ENCODE assay signal across 12 cellular contexts in the genomic region with DNA sequence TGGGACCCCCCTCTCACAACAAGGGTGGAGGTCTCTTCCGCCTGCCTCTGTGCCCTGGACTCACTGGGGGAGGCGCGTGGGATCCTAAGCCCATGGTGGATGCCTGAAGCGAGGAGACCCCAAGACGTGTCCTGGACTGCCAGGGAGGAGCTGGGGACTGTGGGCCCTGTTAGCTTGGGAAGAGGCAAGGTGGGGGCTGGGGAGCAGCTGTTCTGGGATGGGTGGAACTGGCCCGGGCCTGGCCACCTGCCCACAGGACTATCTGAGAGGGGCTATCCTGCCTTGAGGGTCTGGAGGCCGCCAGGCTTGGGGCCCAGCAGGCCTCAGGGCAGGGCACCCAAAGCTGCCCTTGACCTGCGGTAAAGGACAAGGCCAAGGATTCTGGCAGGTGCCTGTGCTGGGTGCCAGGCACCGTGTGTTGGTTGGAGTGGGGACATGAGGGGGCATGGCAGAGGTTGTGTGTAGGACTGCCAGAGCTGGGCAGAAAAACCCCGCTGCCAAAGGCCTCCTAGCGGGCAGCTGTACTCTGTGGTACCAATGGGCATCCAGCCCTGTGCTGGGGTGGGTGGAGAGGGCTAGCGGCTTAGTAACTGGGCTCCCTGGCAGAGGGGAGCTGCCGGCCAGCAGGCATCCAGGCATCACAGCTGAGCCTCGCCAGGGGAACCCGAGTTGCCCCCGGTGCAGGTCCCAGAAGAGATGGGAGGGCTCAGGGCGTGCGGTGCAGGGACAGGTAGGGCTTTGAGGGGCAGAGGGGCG. TPM values are rescaled to one million over a fixed set of nuclear protein-coding genes. Genes with fewer than 3 reads are reported as not detected.
DNase-seq lines count a peak whose midpoint lies in the region; ATAC-seq, FAIRE-seq and TF ChIP-seq lines count a peak whose summit lies in the region.
"Had no signal": no experiment of that assay in that cellular context is flagged by ENCODE, and none has a peak within 500 bp of the region (broad histone marks: within the 10 kb centered on the region; RNA-seq: fewer than 3 reads in every experiment).

No MANE protein-coding gene starts in this region.

- TF ChIP-seq POLR2A in Peyer's patch (IDR thresholded peaks at IDR 0.05): no peak
- TF ChIP-seq POLR2A in spleen (IDR thresholded peaks at IDR 0.05): no peak

- H3K27ac ChIP-seq in Peyer's patch (peak overlapping the region; percentile 51 to 85 (median 72)), duodenal mucosa (ENCODE audit: low read depth, low read length) (peak overlapping the region; percentile 20), spleen (peak overlapping the region; percentile 79 to 94 (median 92))
- H3K27ac ChIP-seq: cardiac muscle cell had no signal

- no peak for ATAC-seq in HG03457 (IDR thresholded peaks at IDR 0.05; ENCODE audit: unreplicated experiment)
- ATAC-seq in GM21528 (IDR thresholded peaks at IDR 0.05; ENCODE audit: low FRiP score, unreplicated experiment): no peak

- no peaks in the 10 kb centered on the region for H3K36me3 ChIP-seq in Peyer's patch
- no peaks in the 10 kb centered on the region for H3K36me3 ChIP-seq in duodenal mucosa (ENCODE audit: control insufficient read depth in 1 of 2, insufficient read depth in 2 of 2, low read length in 2 of 2)
- H3K36me3 ChIP-seq in spleen: peaks cover 0 to 31% (median 0%) of the 10 kb centered on the region in 6 donors
- H3K36me3 ChIP-seq: cardiac muscle cell had no signal

- DNase-seq in Peyer's patch (peak in 1 of 3 donors; percentile 43), spleen (peak; percentile 87), kidney glomerular epithelial cell (lab: John Stamatoyannopoulos, UW) (no peak), D721Med (ENCODE audit: insufficient read length, low spot score) (no peak)
- DNase-seq: DMS79, mesendoderm, NCI-H2029 had no signal

- H3K9me3 ChIP-seq in Peyer's patch: no peaks in the 10 kb centered on the region
- no peaks in the 10 kb centered on the region for H3K9me3 ChIP-seq in duodenal mucosa (ENCODE audit: control insufficient read depth in 1 of 2, low read length in 2 of 2)
- H3K9me3 ChIP-seq in spleen: no peaks in the 10 kb centered on the region

- FAIRE-seq in D721Med (lab: Jason Lieb, UNC): no peak

- peaks cover 0 to 53% (median 31%) of the 10 kb centered on the region in 4 donors for H3K4me1 ChIP-seq in Peyer's patch
- peaks cover 17 to 30% of the 10 kb centered on the region in 2 donors for H3K4me1 ChIP-seq in duodenal mucosa (ENCODE audit: control insufficient read depth in 1 of 2, insufficient read depth in 2 of 2, low read length in 2 of 2)
- peaks cover 45 to 100% (median 84%) of the 10 kb centered on the region in 6 donors for H3K4me1 ChIP-seq in spleen

- H3K9ac ChIP-seq in duodenal mucosa (ENCODE audit: low read depth in 1 of 2, low read length in 2 of 2): peak overlapping the region; percentile 51 to 59

- TF ChIP-seq CTCF in GM12874 (IDR thresholded peaks at IDR 0.05; ENCODE audit: insufficient read depth, low read depth, low read length): 0 out of 2 replicates have a peak, but pooled peaks have one; percentile 3
- TF ChIP-seq CTCF in Peyer's patch (IDR thresholded peaks at IDR 0.05): no peak
- TF ChIP-seq CTCF in spleen (IDR thresholded peaks at IDR 0.05 in 8 of 11, conservative IDR thresholded peaks at IDR 0.05 in 3 of 11): peak in 1 of 11 experiments; percentile 6
- no peak for TF ChIP-seq CTCF in D721Med (IDR thresholded peaks at IDR 0.05; ENCODE audit: insufficient read depth, missing control alignments)

- intact Hi-C loops in spleen (cut with DNase I; ENCODE audit: low total_unique reads): no loop called here

- WGBS in spleen, 5 donors: 45 to 70% (median 63%) methylated on average over 11 to 19 of the region's 19 CpGs

- no peaks in the 10 kb centered on the region for H3K27me3 ChIP-seq in Peyer's patch
- no peaks in the 10 kb centered on the region for H3K27me3 ChIP-seq in duodenal mucosa (ENCODE audit: control insufficient read depth in 1 of 2, insufficient read depth in 2 of 2, low read length in 2 of 2)
- no peaks in the 10 kb centered on the region for H3K27me3 ChIP-seq in spleen (replicated peaks in 1 of 7)
- H3K27me3 ChIP-seq: cardiac muscle cell had no signal

- H3K4me3 ChIP-seq in Peyer's patch (peak overlapping the region; percentile 47 to 64 (median 51)), duodenal mucosa (ENCODE audit: low read depth in 1 of 2, low read length in 2 of 2) (peak overlapping the region; percentile 61 to 68), spleen (peak overlapping the region; percentile 56 to 74 (median 59))
- H3K4me3 ChIP-seq: cardiac muscle cell had no signal

RNA-seq across cellular contexts. Expression of gene LSP1, which starts 0.7 kb away (rescaled TPM):
- total RNA-seq in Peyer's patch (100 to 1,000 TPM in 1 of 4 donors, 10 to 100 TPM in 3; 10.6 to 175 (median 15.4) TPM), spleen (100 to 1,000 TPM; 227 to 422 (median 358) TPM)
- polyA plus RNA-seq in spleen: 100 to 1,000 TPM; 136 to 350 (median 148) TPM
- total RNA-seq: cardiac muscle cell had no signal

RNA-seq across cellular contexts. Expression of gene TNNI2, which starts 14.8 kb away (rescaled TPM):
- total RNA-seq in Peyer's patch (10 to 100 TPM in 1 of 4 donors, 1 to 10 TPM in 2, not detected in 1; 4.7 to 23.9 (median 9.3) TPM), spleen (1 to 10 TPM; 2.3 to 8.6 (median 5.2) TPM)
- polyA plus RNA-seq in spleen: 10 to 100 TPM in 2 of 3 donors, 1 to 10 TPM in 1; 7.3 to 21.8 (median 13.0) TPM

RNA-seq across cellular contexts. Expression of gene SYT8, which starts 18.8 kb away (rescaled TPM):
- total RNA-seq in Peyer's patch (10 to 100 TPM in 3 of 4 donors, not detected in 1; 21.3 to 57.6 (median 44.6) TPM), spleen (not detected)
- polyA plus RNA-seq in spleen: under 1 TPM in 1 of 3 donors, not detected in 2; 0.83 TPM
- total RNA-seq: cardiac muscle cell had no signal
- polyA plus RNA-seq: cardiac muscle cell had no signal

RNA-seq across cellular contexts. Expression of gene PRR33, which starts 38.1 kb away (rescaled TPM):
- total RNA-seq in Peyer's patch (not detected), spleen (not detected)
- polyA plus RNA-seq in spleen: under 1 TPM; 0.03 to 0.64 (median 0.20) TPM
- total RNA-seq: cardiac muscle cell had no signal
- polyA plus RNA-seq: cardiac muscle cell had no signal

Comparison
In these comparisons a context has a peak if more than half of its experiments do, and no peak if none do; other contexts are left out.
1. H3K27ac ChIP-seq: peak in every context shown above with its lines; median percentile 92 in spleen; 72 in Peyer's patch; 20 in duodenal mucosa.